In genomic region chr11:70164705-70165104, GRCh38 we compare ENCODE assay signal across 7 cellular contexts.
"Had no signal": no experiment of that assay in that cellular context is flagged by ENCODE, and none has a peak within 500 bp of the region (broad histone marks: within the 10 kb centered on the region; RNA-seq: fewer than 3 reads in every experiment).

No MANE protein-coding gene starts in this region.

- DNase-seq: GOT3, H9, HCEC 1CT, KBM-7 had no signal

- H3K9me3 Mint-ChIP-seq: H9, IgD-negative memory B cell had no signal

- H3K36me3 Mint-ChIP-seq: IgD-negative memory B cell had no signal

- H3K4me3 Mint-ChIP-seq: H9, IgD-negative memory B cell had no signal

- H3K4me2 ChIP-seq: KMS-11 had no signal

- H3K9ac ChIP-seq: KMS-11 had no signal

- H3K27ac ChIP-seq: HL-60, KMS-11 had no signal

- H3K4me1 Mint-ChIP-seq: IgD-negative memory B cell had no signal
